In the genomic region with DNA sequence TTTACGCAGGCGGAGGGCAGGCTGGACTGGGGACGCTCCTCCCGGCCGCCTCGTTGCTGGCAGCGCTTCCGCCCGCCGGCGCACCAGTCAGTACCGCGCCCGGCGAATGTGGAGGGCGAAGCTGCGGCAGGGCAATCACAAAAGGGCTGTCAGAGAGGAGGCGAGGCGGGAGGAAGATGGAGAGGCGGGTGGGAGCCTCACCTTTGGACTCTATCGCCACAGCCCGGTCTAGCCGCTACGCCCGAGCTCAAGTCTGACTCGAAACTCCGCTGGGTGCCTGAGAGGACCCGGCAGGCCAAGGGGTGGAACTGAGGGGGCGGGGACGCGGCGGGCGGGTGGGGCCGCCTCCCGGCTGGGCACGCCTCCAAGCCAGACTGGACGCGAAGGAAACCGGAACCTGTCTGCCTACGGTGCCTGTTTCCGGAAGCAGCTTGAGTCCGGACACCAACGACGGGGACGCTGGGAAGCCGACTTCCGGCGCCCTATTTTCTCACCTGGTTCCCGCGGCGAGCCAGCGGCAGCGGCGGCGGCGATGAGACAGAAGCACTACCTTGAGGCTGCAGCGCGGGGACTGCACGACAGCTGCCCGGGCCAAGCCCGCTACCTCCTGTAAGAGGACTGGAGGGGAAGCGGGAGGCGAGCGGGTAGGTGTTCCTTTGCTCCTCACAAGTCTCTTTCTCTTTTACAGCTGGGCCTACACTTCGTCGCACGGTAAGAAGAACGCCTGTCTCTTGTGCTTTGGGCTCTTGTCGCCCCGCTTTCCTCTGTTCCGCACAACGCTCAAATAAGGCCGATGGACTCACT, we compare ENCODE assay signal across 8 cellular contexts.
DNase-seq lines count a peak whose midpoint lies in the region; ATAC-seq, FAIRE-seq and TF ChIP-seq lines count a peak whose summit lies in the region.

A gene (plus strand): TSS at position 483 of the 804 bp plus-strand sequence.

- no TSS peak for BruUV-seq in Caco-2 (replicated peaks; lab: Mats Ljungman, UMichigan)

- H3K27ac Mint-ChIP-seq in Caco-2 (ENCODE audit: unreplicated experiment) (peak within 1 kb of the TSS; percentile 92), endodermal cell (peak within 1 kb of the TSS; percentile 97)

- H3K36me3 Mint-ChIP-seq in Caco-2 (ENCODE audit: insufficient read depth, unreplicated experiment) (peaks cover 25% of the 10 kb centered on the region), endodermal cell (ENCODE audit: low read depth) (peaks cover 30% of the 10 kb centered on the region)

- peak within 1 kb of the TSS; percentile 69 for H3K9ac ChIP-seq in endodermal cell (ENCODE audit: extremely low read depth, low read length, poor library complexity, severe bottlenecking)

- H3K4me3 Mint-ChIP-seq in Caco-2 (ENCODE audit: unreplicated experiment), result peak within 1 kb of the TSS; percentile 92
- peak within 1 kb of the TSS; percentile 92 for H3K4me3 Mint-ChIP-seq in endodermal cell

- H3K4me1 Mint-ChIP-seq in Caco-2 (ENCODE audit: low read depth, unreplicated experiment) (peaks cover 8% of the 10 kb centered on the region), endodermal cell (peaks cover 15% of the 10 kb centered on the region)

- CTCF ChIA-PET in Caco-2 (lab: Charles Lee), result interaction anchor here (0.5 kb wide), 1 partner anchor 86 kb away, joined by 4 read pairs; no protein-coding TSS in a partner anchor

- H3K9me3 Mint-ChIP-seq in Caco-2 (ENCODE audit: unreplicated experiment) (no peaks in the 10 kb centered on the region), endodermal cell (peaks cover 12% of the 10 kb centered on the region)

- TF ChIP-seq CTCF in Caco-2 (IDR thresholded peaks at IDR 0.05; ENCODE audit: insufficient read depth in 1 of 2, low read depth in 1 of 2, low read length in 1 of 2, severe bottlenecking in 1 of 2, unreplicated experiment in 1 of 2), result no peak
- no peak for TF ChIP-seq CTCF in endodermal cell (conservative IDR thresholded peaks at IDR 0.05)

- ATAC-seq in GM21381 (IDR thresholded peaks at IDR 0.05; ENCODE audit: unreplicated experiment), result peak; percentile 90

- FAIRE-seq in HTR-8/SVneo (lab: Jason Lieb, UNC), result no peak

- H3K27me3 Mint-ChIP-seq in Caco-2 (ENCODE audit: insufficient read depth, unreplicated experiment) (no peaks in the 10 kb centered on the region), endodermal cell (ENCODE audit: insufficient read depth) (no peaks in the 10 kb centered on the region)

- DNase-seq in Caco-2, result peak; percentile 88 to 91
- DNase-seq in HTR-8/SVneo (ENCODE audit: insufficient read length, low spot score), result peak; percentile 68
- DNase-seq in NOMO-1 treated with DMSO at 0.1 percent for 48 hours (lab: John Stamatoyannopoulos, UW; ENCODE audit: unreplicated experiment), result peak; percentile 88
- peak; percentile 83 for DNase-seq in activated CD8-positive, alpha-beta memory T cell treated with anti-CD3 and anti-CD28 coated beads, Interleukin-2, amount 50 U/mL, for 1 hour (ENCODE audit: extremely low read depth)
- peak; percentile 99 for DNase-seq in endodermal cell
- DNase-seq in stimulated activated CD8-positive, alpha-beta memory T cell treated with anti-CD3 and anti-CD28 coated beads, Interleukin-15, amount 100 ng/mL, for 24 hours (ENCODE audit: low read depth), result peak; percentile 84

- POLR2A ChIA-PET in Caco-2 (lab: Charles Lee), result interaction anchor here (0.6 kb wide), 1 partner anchor 12 kb away, joined by 5 read pairs; no protein-coding TSS in a partner anchor

- H3K4me1 ChIP-seq in Caco-2 (no peaks in the 10 kb centered on the region), endodermal cell (ENCODE audit: control insufficient read depth, insufficient read depth, low read length) (no peaks in the 10 kb centered on the region), mesodermal cell (ENCODE audit: control insufficient read depth, insufficient read depth, low read length, poor library complexity, severe bottlenecking) (peaks cover 8% of the 10 kb centered on the region)

- intact Hi-C loops in Caco-2 (cut with micrococcal nuclease; ENCODE audit: unreplicated experiment), result loop anchor here (5.0 kb wide), 1 partner anchor 95 kb away; a partner anchor contains a TSS

- H3K9me3 ChIP-seq in Caco-2 (no peaks in the 10 kb centered on the region), endodermal cell (ENCODE audit: control insufficient read depth, low read length) (no peaks in the 10 kb centered on the region), mesodermal cell (ENCODE audit: control insufficient read depth, low read length) (no peaks in the 10 kb centered on the region)

- H3K36me3 ChIP-seq in Caco-2 (ENCODE audit: control insufficient read depth, insufficient read depth, low read length), result no peaks in the 10 kb centered on the region
- peaks cover 36% of the 10 kb centered on the region for H3K36me3 ChIP-seq in endodermal cell (ENCODE audit: control insufficient read depth, insufficient read depth, low read length)
- H3K36me3 ChIP-seq in mesodermal cell (ENCODE audit: control insufficient read depth, insufficient read depth, low read length), result peaks cover 29% of the 10 kb centered on the region

- 0 to 1% methylated on average over 31 to 73 of the region's 73 CpGs for WGBS in endodermal cell (ENCODE audit: insufficient coverage in 1 of 2, insufficient read length in 1 of 2), 2 experiments
- 0% methylated on average over 57 to 64 of the region's 73 CpGs for WGBS in mesodermal cell (ENCODE audit: insufficient coverage in 2 of 2), 2 experiments

- H3K27me3 ChIP-seq in Caco-2 (replicated peaks; ENCODE audit: control insufficient read depth, insufficient read depth, low read length) (no peaks in the 10 kb centered on the region), endodermal cell (ENCODE audit: control insufficient read depth, insufficient read depth, low read length, poor library complexity, severe bottlenecking) (no peaks in the 10 kb centered on the region)

- H3K27ac ChIP-seq in endodermal cell (ENCODE audit: low read depth, low read length), result peak within 1 kb of the TSS; percentile 69
- H3K27ac ChIP-seq in mesodermal cell (ENCODE audit: low read depth, low read length, severe bottlenecking), result peak within 1 kb of the TSS; percentile 76

- H3K4me3 ChIP-seq in Caco-2 (ENCODE audit: low read depth, low read length), result peak within 1 kb of the TSS; percentile 58
- H3K4me3 ChIP-seq in endodermal cell (ENCODE audit: low read length), result peak within 1 kb of the TSS; percentile 88
- peak within 1 kb of the TSS; percentile 77 for H3K4me3 ChIP-seq in mesodermal cell (ENCODE audit: extremely low read depth, insufficient read depth, low read length, poor library complexity, severe bottlenecking)

Comparison
In these comparisons a context has a peak if more than half of its experiments do, and no peak if none do; other contexts are left out.
1. Peak in every context shown above with its lines: DNase-seq, ATAC-seq, H3K4me3 ChIP-seq and H3K27ac ChIP-seq.